ENCODE assay signal across 1 cellular context in the genomic region with DNA sequence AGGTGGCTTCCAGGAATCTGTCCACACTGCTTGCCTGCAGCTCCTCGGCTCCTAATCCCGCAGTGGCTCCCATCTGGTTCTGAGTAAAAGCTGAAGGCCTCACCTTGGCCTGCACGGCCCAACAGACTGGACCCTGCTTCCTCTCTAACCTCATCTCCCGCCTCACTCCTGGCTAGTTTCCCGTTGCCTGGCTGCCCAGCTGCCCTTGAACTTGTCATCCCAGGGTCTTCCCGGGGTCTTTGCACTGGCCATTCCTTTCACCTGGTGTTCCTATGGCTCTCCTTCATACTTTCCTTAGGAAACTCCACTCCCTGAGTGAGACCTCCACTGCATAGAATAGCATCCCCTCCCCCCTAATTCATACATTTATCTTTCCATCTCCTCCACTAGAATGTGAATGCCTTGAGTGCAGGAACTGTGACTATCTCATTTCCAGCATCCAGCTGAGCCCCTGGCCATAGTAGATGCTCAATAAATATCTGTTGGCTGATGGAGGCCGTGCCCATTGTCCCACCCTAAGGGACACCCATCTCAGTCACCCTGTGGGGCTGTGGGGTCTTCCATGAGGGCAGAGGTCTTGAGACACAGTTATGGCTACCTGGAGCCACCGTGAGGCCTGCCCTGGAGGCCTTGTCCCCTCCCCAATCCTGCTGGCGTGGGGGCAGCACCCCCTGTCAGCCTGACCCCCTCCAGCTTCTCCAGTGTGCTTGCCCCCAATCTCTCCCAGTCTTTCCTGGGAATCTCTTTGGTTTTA.
TF ChIP-seq lines count a peak whose summit lies in the region.

No MANE protein-coding gene starts in this region.

TF ChIP-seq in A549, 52 proteins besides CTCF, POLR2A, EP300 and RAD21 (continued from another document):
- peak; percentile 4; the same call in 1 of the 2 replicates for TF ChIP-seq PBX3 (IDR thresholded peaks at IDR 0.05)
TF ChIP-seq in A549: peak in this region for 1.
